8 cellular contexts compared by ENCODE assay signal in the genomic region with DNA sequence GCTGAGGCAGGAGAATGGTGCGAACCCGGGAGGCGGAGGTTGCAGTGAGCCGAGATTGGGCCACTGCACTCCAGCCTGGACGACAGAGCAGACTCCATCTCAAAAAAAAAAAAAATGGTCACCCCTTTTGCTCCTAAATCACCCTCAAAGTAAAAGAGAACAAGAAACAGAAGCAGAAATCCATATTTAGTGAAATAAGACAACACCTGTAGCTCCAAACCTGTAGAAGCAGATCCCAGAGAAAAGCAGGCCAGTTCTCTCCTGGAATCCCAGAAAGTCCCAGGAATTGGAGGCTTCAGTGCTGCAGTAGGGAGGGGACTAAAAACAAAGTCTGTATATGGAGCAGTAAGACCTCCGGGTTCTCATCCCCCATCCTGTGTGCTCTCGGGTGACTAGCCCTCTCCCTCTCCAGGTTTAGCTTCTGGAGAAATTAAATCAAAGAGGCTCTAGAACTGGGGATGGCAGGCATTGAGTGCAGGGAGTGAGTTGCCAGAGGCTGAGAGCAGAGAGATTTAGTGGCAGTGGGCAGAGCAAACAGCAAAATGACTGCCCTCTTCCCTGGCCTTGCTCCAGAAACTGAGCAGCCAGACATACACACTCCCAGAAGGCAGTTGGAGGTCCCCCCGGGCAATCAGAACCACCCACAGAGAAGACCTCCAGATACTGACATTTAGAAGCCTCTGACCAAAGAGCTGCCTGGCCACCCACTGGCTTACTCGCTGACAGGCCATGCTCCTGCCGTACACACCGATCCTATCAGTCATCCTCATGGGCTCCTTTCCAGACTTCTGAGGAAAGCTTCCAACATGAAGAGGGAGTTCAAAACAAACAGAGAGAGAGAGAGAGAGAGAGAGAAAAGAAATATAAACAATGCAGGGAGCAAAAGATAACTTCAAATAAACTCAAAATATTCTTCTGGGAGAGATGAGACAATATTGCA. TPM values are rescaled to one million over a fixed set of nuclear protein-coding genes. Genes with fewer than 3 reads are reported as not detected.
DNase-seq lines count a peak whose midpoint lies in the region; ATAC-seq and TF ChIP-seq lines count a peak whose summit lies in the region.

No MANE protein-coding gene starts in this region.

- H3K27ac Mint-ChIP-seq in neural crest cell (ENCODE audit: unreplicated experiment) = no peak overlapping the region

- H3K36me3 Mint-ChIP-seq in neural crest cell (ENCODE audit: low read depth) = no peaks in the 10 kb centered on the region

- H3K4me1 ChIP-seq in BE2C = peaks cover 16% of the 10 kb centered on the region; the same call in 1 of the 2 replicates

- TF ChIP-seq CTCF in BE2C (IDR thresholded peaks at IDR 0.05; ENCODE audit: low read depth, low read length) = no peak
- no peak for TF ChIP-seq CTCF in neural crest cell (conservative IDR thresholded peaks at IDR 0.05)

- no peaks in the 10 kb centered on the region for H3K9me3 Mint-ChIP-seq in neural crest cell

- peaks cover 7% of the 10 kb centered on the region for H3K27me3 Mint-ChIP-seq in neural crest cell (ENCODE audit: low read depth)

- H3K36me3 ChIP-seq in BE2C = no peaks in the 10 kb centered on the region; the same call in 1 of the 2 replicates

- peak overlapping the region; percentile 15 for H3K4me3 ChIP-seq in BE2C (ENCODE audit: low read depth, low read length)

- no peaks in the 10 kb centered on the region for H3K27me3 ChIP-seq in BE2C

- peaks cover 13% of the 10 kb centered on the region for H3K4me1 Mint-ChIP-seq in neural crest cell

- H3K4me3 Mint-ChIP-seq in neural crest cell = peak overlapping the region; percentile 7

- peak; percentile 94 for DNase-seq in BE2C
- peak; percentile 94 for DNase-seq in NCI-H226
- DNase-seq in epidermal melanocyte (ENCODE audit: insufficient read length, low spot score) = peak; percentile 43
- no peak for DNase-seq in neural crest cell (ENCODE audit: low read depth, low spot score)
- DNase-seq in cortex of kidney (lab: John Stamatoyannopoulos, UW) = no peak
- no peak for DNase-seq in inferior parietal cortex (ENCODE audit: extremely low spot score)

- H3K9me3 ChIP-seq in BE2C = no peaks in the 10 kb centered on the region

- ATAC-seq in HG02852 (IDR thresholded peaks at IDR 0.05; ENCODE audit: unreplicated experiment) = no peak
- no peak for ATAC-seq in HG02938 (IDR thresholded peaks at IDR 0.05; ENCODE audit: unreplicated experiment)

RNA-seq across cellular contexts. Expression of gene MLXIP, which starts 6.3 kb away (rescaled TPM):
- polyA plus RNA-seq in BE2C (2012; ENCODE audit: insufficient read depth, insufficient read length, low read depth) = 50.1 TPM
- 39.8 and 44.5 TPM in 2 replicates for total RNA-seq in neural crest cell

RNA-seq across cellular contexts. Expression of gene BCL7A, which starts 50.6 kb away (rescaled TPM):
- polyA plus RNA-seq in BE2C (2012; ENCODE audit: insufficient read depth, insufficient read length, low read depth) = 49.6 TPM
- total RNA-seq in neural crest cell = 57.4 and 60.1 TPM in 2 replicates

Comparison
In these comparisons a context has a peak if more than half of its experiments do, and no peak if none do; other contexts are left out.
1. DNase-seq: peak in BE2C (single experiment), NCI-H226 (single experiment) and epidermal melanocyte (single experiment); none in neural crest cell (single experiment), cortex of kidney (single experiment) and inferior parietal cortex (single experiment).